20 cellular contexts compared by ENCODE assay signal in the genomic region with DNA sequence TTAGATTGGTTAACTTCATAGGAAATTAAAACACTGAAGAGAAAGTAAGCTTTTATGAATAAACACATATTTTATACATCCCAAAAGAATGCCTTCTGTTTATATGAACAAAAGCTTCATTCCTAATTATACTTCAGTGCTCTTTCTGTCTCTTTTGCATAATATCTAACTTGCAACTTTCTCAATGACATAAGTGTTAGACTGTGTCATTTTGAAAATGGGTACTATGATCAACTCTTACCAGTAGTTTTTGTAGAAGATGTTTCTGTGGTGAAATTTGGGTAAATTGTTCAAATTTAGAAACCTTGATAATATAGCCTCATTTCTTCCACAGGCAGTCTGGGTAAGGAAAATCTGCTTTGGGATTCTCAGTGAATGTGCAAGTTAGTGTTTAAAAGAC.
DNase-seq lines count a peak whose midpoint lies in the region; ATAC-seq, FAIRE-seq and TF ChIP-seq lines count a peak whose summit lies in the region.
"Had no signal": no experiment of that assay in that cellular context is flagged by ENCODE, and none has a peak within 500 bp of the region (broad histone marks: within the 10 kb centered on the region; RNA-seq: fewer than 3 reads in every experiment).

No MANE protein-coding gene starts in this region.

- TF ChIP-seq CTCF in GM12878 (IDR thresholded peaks at IDR 0.05 in 2 of 3, conservative IDR thresholded peaks at IDR 0.05 in 1 of 3; ENCODE audit: control insufficient read depth in 2 of 3, extremely low read depth in 1 of 3, insufficient read depth in 1 of 3, low read depth in 3 of 3, low read length in 3 of 3) (no peak), lower lobe of right lung (IDR thresholded peaks at IDR 0.05) (no peak)

- H3K4me1 ChIP-seq in GM12878 (ENCODE audit: control insufficient read depth, insufficient read depth, low read length): no peaks in the 10 kb centered on the region
- H3K4me1 ChIP-seq in lower lobe of right lung: no peaks in the 10 kb centered on the region
- no peaks in the 10 kb centered on the region for H3K4me1 ChIP-seq in naive thymus-derived CD4-positive, alpha-beta T cell (ENCODE audit: control insufficient read depth in 2 of 2, insufficient read depth in 2 of 2, low read length in 2 of 2)
- H3K4me1 ChIP-seq: parathyroid adenoma had no signal

- no peak for TF ChIP-seq RAD21 in GM12878 (IDR thresholded peaks at IDR 0.05; ENCODE audit: insufficient read depth, low read depth, low read length)

- FAIRE-seq in GM12878 (lab: Jason Lieb, UNC): no peak
- FAIRE-seq: HTR-8/SVneo had no signal

- no peaks in the 10 kb centered on the region for H3K27me3 ChIP-seq in GM12878 (replicated peaks in 1 of 2; ENCODE audit: control insufficient read depth in 2 of 2, insufficient read depth in 2 of 2, low read length in 1 of 2)
- no peaks in the 10 kb centered on the region for H3K27me3 ChIP-seq in lower lobe of right lung (ENCODE audit: low read depth)
- no peaks in the 10 kb centered on the region for H3K27me3 ChIP-seq in naive thymus-derived CD4-positive, alpha-beta T cell (ENCODE audit: control insufficient read depth in 2 of 2, insufficient read depth in 2 of 2, low read length in 2 of 2)

- H3K4me3 ChIP-seq in GM12878 (no peak overlapping the region), lower lobe of right lung (no peak overlapping the region)
- no peak overlapping the region for H3K4me3 ChIP-seq in naive thymus-derived CD4-positive, alpha-beta T cell (ENCODE audit: low read length)
- H3K4me3 ChIP-seq: GM23338 had no signal

- intact Hi-C loops in GM12878 (cut with micrococcal nuclease; ENCODE audit: unreplicated experiment) (loop anchor here (10.0 kb wide), 1 partner anchor 704 kb away; no protein-coding TSS in a partner anchor), lower lobe of right lung (cut with DNase I) (no loop called here)
- intact Hi-C loops in naive thymus-derived CD4-positive, alpha-beta T cell (cut with micrococcal nuclease): no loop called here

- no peak overlapping the region for H3K4me2 ChIP-seq in GM12878 (ENCODE audit: control insufficient read depth, insufficient read depth)
- H3K4me2 ChIP-seq: GM23338 had no signal

- H3K27me3 Mint-ChIP-seq in naive thymus-derived CD4-positive, alpha-beta T cell: no peaks in the 10 kb centered on the region
- H3K27me3 Mint-ChIP-seq: activated CD4-positive, alpha-beta T cell treated with anti-CD3 and anti-CD28 coated beads for 36 hours; naive thymus-derived CD8-positive, alpha-beta T cell had no signal

- H3K4me3 Mint-ChIP-seq in naive thymus-derived CD4-positive, alpha-beta T cell: no peak overlapping the region
- H3K4me3 Mint-ChIP-seq: activated CD4-positive, alpha-beta T cell treated with anti-CD3 and anti-CD28 coated beads for 36 hours; GM23338; immature natural killer cell; naive thymus-derived CD8-positive, alpha-beta T cell had no signal

- SMC1A ChIA-PET in GM12878 (lab: Charles Lee; ENCODE audit: uncharacterized antibody, unreplicated experiment): no interaction called here

- H3K79me2 ChIP-seq in GM12878 (ENCODE audit: control insufficient read depth, insufficient read depth, low read length): no peaks in the 10 kb centered on the region
- H3K79me2 ChIP-seq: parathyroid adenoma had no signal

- DNase-seq in GM12878 (ENCODE audit: low read depth, low spot score): no peak
- DNase-seq in lower lobe of right lung: no peak
- DNase-seq in NCI-H226: no peak
- DNase-seq in naive thymus-derived CD4-positive, alpha-beta T cell: no peak
- DNase-seq in KBM-7: no peak
- DNase-seq: activated CD4-positive, alpha-beta T cell treated with anti-CD3 and anti-CD28 coated beads for 36 hours; activated CD8-positive, alpha-beta memory T cell treated with anti-CD3 and anti-CD28 coated beads, Interleukin-2, amount 50 U/mL, for 4 hours; activated gamma-delta T cell treated with Interleukin-2 at 50 U/mL for 16 hours; amygdala; head of caudate nucleus; immature natural killer cell; naive thymus-derived CD8-positive, alpha-beta T cell; NCI-H1417 treated with DMSO at 0.1 percent for 48 hours; NCI-H2171 treated with DMSO at 0.1 percent for 48 hours had no signal

- peaks cover 0 to 8% (median 2%) of the 10 kb centered on the region in 11 donors for H3K9me3 Mint-ChIP-seq in naive thymus-derived CD4-positive, alpha-beta T cell

- TF ChIP-seq POLR2A in GM12878 (IDR thresholded peaks at IDR 0.05; ENCODE audit: low read depth, low read length): no peak

- H3K36me3 Mint-ChIP-seq in naive thymus-derived CD4-positive, alpha-beta T cell: no peaks in the 10 kb centered on the region
- H3K36me3 Mint-ChIP-seq: immature natural killer cell; naive thymus-derived CD8-positive, alpha-beta T cell had no signal

- H2AFZ ChIP-seq in GM12878 (ENCODE audit: control insufficient read depth, low read depth, low read length): no peak overlapping the region
- H2AFZ ChIP-seq: GM23338, parathyroid adenoma had no signal

- TF ChIP-seq EP300 in GM12878 (IDR thresholded peaks at IDR 0.05; ENCODE audit: borderline replicate concordance in 1 of 2, control insufficient read depth in 1 of 2, low read depth in 2 of 2, low read length in 2 of 2): no peak

- H3K9me3 ChIP-seq in GM12878 (replicated peaks; ENCODE audit: control insufficient read depth, insufficient read depth, low read length) (no peaks in the 10 kb centered on the region), lower lobe of right lung (no peaks in the 10 kb centered on the region)
- no peaks in the 10 kb centered on the region for H3K9me3 ChIP-seq in naive thymus-derived CD4-positive, alpha-beta T cell (ENCODE audit: control insufficient read depth in 2 of 3, low read length in 3 of 3)

- RAD21 ChIA-PET in GM12878 (lab: Charles Lee; ENCODE audit: unreplicated experiment): no interaction called here

- H3K36me3 ChIP-seq in GM12878 (ENCODE audit: control insufficient read depth in 2 of 2, insufficient read depth in 2 of 2, low read length in 1 of 2): no peaks in the 10 kb centered on the region
- H3K36me3 ChIP-seq in lower lobe of right lung: no peaks in the 10 kb centered on the region
- H3K36me3 ChIP-seq in naive thymus-derived CD4-positive, alpha-beta T cell (ENCODE audit: control insufficient read depth in 2 of 3, insufficient read depth in 3 of 3, low read length in 3 of 3): no peaks in the 10 kb centered on the region

- ATAC-seq in GM19025 (IDR thresholded peaks at IDR 0.05; ENCODE audit: low read depth, unreplicated experiment) (peak; percentile 74), GM21717 (IDR thresholded peaks at IDR 0.05; ENCODE audit: unreplicated experiment) (peak; percentile 85), HG03135 (IDR thresholded peaks at IDR 0.05; ENCODE audit: unreplicated experiment) (peak; percentile 65), GM12878 (peak; percentile 93), lower lobe of right lung (no peak)
- ATAC-seq in naive thymus-derived CD4-positive, alpha-beta T cell: no peak
- ATAC-seq: activated CD4-positive, alpha-beta T cell treated with anti-CD3 and anti-CD28 coated beads for 36 hours; naive thymus-derived CD8-positive, alpha-beta T cell had no signal

- in situ Hi-C loops in GM12878 (cut with MboI) (loop anchor here (25.0 kb wide), 1 partner anchor 1269 kb away; no protein-coding TSS in a partner anchor), KBM-7 (cut with MboI; ENCODE audit: low pct_unique_long_range_greater_than_20kb, low sequenced_read_pairs) (no loop called here)

- CTCF ChIA-PET in GM12878 (lab: Yijun Ruan, JAX): no interaction called here
- CTCF ChIA-PET in naive thymus-derived CD4-positive, alpha-beta T cell (lab: Charles Lee): no interaction called here

- H3K27ac Mint-ChIP-seq in naive thymus-derived CD4-positive, alpha-beta T cell: no peak overlapping the region
- H3K27ac Mint-ChIP-seq: activated CD4-positive, alpha-beta T cell treated with anti-CD3 and anti-CD28 coated beads for 36 hours; GM23338; immature natural killer cell; naive thymus-derived CD8-positive, alpha-beta T cell had no signal

- H4K20me1 ChIP-seq in GM12878 (ENCODE audit: control insufficient read depth, insufficient read depth): no peaks in the 10 kb centered on the region

- BruUV-seq in GM12878 (replicated peaks; lab: Mats Ljungman, UMichigan): no TSS peak

- H3K27ac ChIP-seq in GM12878 (ENCODE audit: control insufficient read depth, insufficient read depth) (no peak overlapping the region), lower lobe of right lung (no peak overlapping the region)
- no peak overlapping the region for H3K27ac ChIP-seq in naive thymus-derived CD4-positive, alpha-beta T cell (ENCODE audit: low read depth, low read length)
- H3K27ac ChIP-seq: parathyroid adenoma had no signal

- POLR2A ChIA-PET in GM12878 (lab: Charles Lee): no interaction called here
- POLR2A ChIA-PET in naive thymus-derived CD4-positive, alpha-beta T cell (lab: Charles Lee): no interaction called here

- no peak overlapping the region for H3K9ac ChIP-seq in GM12878 (ENCODE audit: control insufficient read depth, insufficient read depth, low read length)
- H3K9ac ChIP-seq: parathyroid adenoma had no signal

- H3K4me1 Mint-ChIP-seq in naive thymus-derived CD4-positive, alpha-beta T cell: no peaks in the 10 kb centered on the region
- H3K4me1 Mint-ChIP-seq: activated CD4-positive, alpha-beta T cell treated with anti-CD3 and anti-CD28 coated beads for 36 hours; immature natural killer cell; naive thymus-derived CD8-positive, alpha-beta T cell had no signal

TF ChIP-seq in GM12878, 131 proteins besides CTCF, POLR2A, EP300 and RAD21 (continues in another document):
- TF ChIP-seq IKZF1 (conservative IDR thresholded peaks at IDR 0.05) (0 out of 2 replicates have a peak, but pooled peaks have one; percentile 11), IKZF2 (IDR thresholded peaks at IDR 0.05) (peak in 1 of 2 experiments; percentile 11; a peak in 2 of 4 replicates), ZNF217 (IDR thresholded peaks at IDR 0.05) (peak; percentile 54; the same call in 1 of the 2 replicates), MTA2 (IDR thresholded peaks at IDR 0.05; ENCODE audit: low read depth) (peak; percentile 59), EZH2 (IDR thresholded peaks at IDR 0.05; ENCODE audit: borderline replicate concordance, control insufficient read depth, low read depth, low read length) (no peak)
- TF ChIP-seq, protein P1, sequence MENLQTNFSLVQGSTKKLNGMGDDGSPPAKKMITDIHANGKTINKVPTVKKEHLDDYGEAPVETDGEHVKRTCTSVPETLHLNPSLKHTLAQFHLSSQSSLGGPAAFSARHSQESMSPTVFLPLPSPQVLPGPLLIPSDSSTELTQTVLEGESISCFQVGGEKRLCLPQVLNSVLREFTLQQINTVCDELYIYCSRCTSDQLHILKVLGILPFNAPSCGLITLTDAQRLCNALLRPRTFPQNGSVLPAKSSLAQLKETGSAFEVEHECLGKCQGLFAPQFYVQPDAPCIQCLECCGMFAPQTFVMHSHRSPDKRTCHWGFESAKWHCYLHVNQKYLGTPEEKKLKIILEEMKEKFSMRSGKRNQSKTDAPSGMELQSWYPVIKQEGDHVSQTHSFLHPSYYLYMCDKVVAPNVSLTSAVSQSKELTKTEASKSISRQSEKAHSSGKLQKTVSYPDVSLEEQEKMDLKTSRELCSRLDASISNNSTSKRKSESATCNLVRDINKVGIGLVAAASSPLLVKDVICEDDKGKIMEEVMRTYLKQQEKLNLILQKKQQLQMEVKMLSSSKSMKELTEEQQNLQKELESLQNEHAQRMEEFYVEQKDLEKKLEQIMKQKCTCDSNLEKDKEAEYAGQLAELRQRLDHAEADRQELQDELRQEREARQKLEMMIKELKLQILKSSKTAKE (IDR thresholded peaks at IDR 0.05; ENCODE audit: low read depth, poor library complexity, severe bottlenecking): peak; percentile 40

Comparison
In these comparisons a context has a peak if more than half of its experiments do, and no peak if none do; other contexts are left out.
1. ATAC-seq: peak in GM19025 (single experiment), GM21717 (single experiment), HG03135 (single experiment) and GM12878 (single experiment); none in lower lobe of right lung (0 of 2) and naive thymus-derived CD4-positive, alpha-beta T cell (single experiment).